23 cellular contexts compared by ENCODE assay signal in genomic region chr11:71324788-71325417, GRCh38.
"Had no signal": no experiment of that assay in that cellular context is flagged by ENCODE, and none has a peak within 500 bp of the region (broad histone marks: within the 10 kb centered on the region; RNA-seq: fewer than 3 reads in every experiment).

No MANE protein-coding gene starts in this region.

- H3K27ac Mint-ChIP-seq: effector memory CD8-positive, alpha-beta T cell; immature natural killer cell; naive thymus-derived CD8-positive, alpha-beta T cell; neural progenitor cell; type B pancreatic cell had no signal

- H3K27me3 ChIP-seq: neural progenitor cell, thyroid gland had no signal

- H3K4me3 ChIP-seq: esophagus squamous epithelium, neural progenitor cell, psoas muscle, thyroid gland had no signal

- H3K9me3 ChIP-seq: esophagus squamous epithelium, psoas muscle, thyroid gland had no signal

- H3K4me1 ChIP-seq: esophagus squamous epithelium, neural progenitor cell, psoas muscle, thyroid gland had no signal

- H3K27ac ChIP-seq: esophagus squamous epithelium, neural progenitor cell, psoas muscle, thyroid gland had no signal

- H3K4me3 Mint-ChIP-seq: effector memory CD8-positive, alpha-beta T cell; immature natural killer cell; naive thymus-derived CD8-positive, alpha-beta T cell; neural progenitor cell; stimulated activated naive CD8-positive, alpha-beta T cell treated with anti-CD3 and anti-CD28 coated beads, Interleukin-15, amount 100 ng/mL, for 72 hours; type B pancreatic cell had no signal

- H3K4me1 Mint-ChIP-seq: immature natural killer cell; naive thymus-derived CD8-positive, alpha-beta T cell; neural progenitor cell; stimulated activated naive CD8-positive, alpha-beta T cell treated with anti-CD3 and anti-CD28 coated beads, Interleukin-15, amount 100 ng/mL, for 72 hours had no signal

- H3K9ac ChIP-seq: neural progenitor cell had no signal

- H3K36me3 Mint-ChIP-seq: immature natural killer cell; naive thymus-derived CD8-positive, alpha-beta T cell; neural progenitor cell; type B pancreatic cell had no signal

- H3K4me2 ChIP-seq: neural progenitor cell had no signal

- H3K36me3 ChIP-seq: esophagus squamous epithelium, neural progenitor cell, thyroid gland had no signal

- DNase-seq: caudate nucleus; cerebellar nuclear complex; cortex of kidney; effector memory CD8-positive, alpha-beta T cell; erythroblast; esophagus squamous epithelium; foreskin melanocyte; hypothalamus; immature natural killer cell; mesendoderm; right cardiac atrium; small intestine; stimulated activated CD4-positive, alpha-beta T cell treated with anti-CD3 and anti-CD28 coated beads, Interleukin-12 subunit alpha, Interleukin-12 subunit beta, amount 100 ng/mL, for 4 hours; stimulated activated CD4-positive, alpha-beta T cell treated with anti-CD3 and anti-CD28 coated beads, Interleukin-1b, Interleukin-23, amount 100 ng/mL, for 48 hours; stimulated activated CD4-positive, alpha-beta T cell treated with anti-CD3 and anti-CD28 coated beads, Interleukin-4, amount 100 ng/mL, for 1 hour; stimulated activated CD8-positive, alpha-beta memory T cell treated with anti-CD3 and anti-CD28 coated beads, Interleukin-4, amount 100 ng/mL, for 48 hours; stimulated activated naive CD4-positive, alpha-beta T cell; stimulated activated naive CD8-positive, alpha-beta T cell treated with anti-CD3 and anti-CD28 coated beads, Interleukin-15, amount 100 ng/mL, for 72 hours; thyroid gland had no signal

- H2AFZ ChIP-seq: neural progenitor cell had no signal

- H3K27me3 Mint-ChIP-seq: stimulated activated naive CD8-positive, alpha-beta T cell treated with anti-CD3 and anti-CD28 coated beads, Interleukin-15, amount 100 ng/mL, for 72 hours; type B pancreatic cell had no signal

- H3K9me3 Mint-ChIP-seq: effector memory CD8-positive, alpha-beta T cell; immature natural killer cell; stimulated activated naive CD8-positive, alpha-beta T cell treated with anti-CD3 and anti-CD28 coated beads, Interleukin-15, amount 100 ng/mL, for 72 hours; type B pancreatic cell had no signal

- ATAC-seq: effector memory CD8-positive, alpha-beta T cell; naive thymus-derived CD8-positive, alpha-beta T cell; psoas muscle; right cardiac atrium; stimulated activated naive CD8-positive, alpha-beta T cell treated with anti-CD3 and anti-CD28 coated beads, Interleukin-15, amount 100 ng/mL, for 72 hours had no signal
